ENCODE assay signal across 8 cellular contexts in genomic region chr12:51752490-51752889, GRCh38.
DNase-seq lines count a peak whose midpoint lies in the region; ATAC-seq and TF ChIP-seq lines count a peak whose summit lies in the region.

No MANE protein-coding gene starts in this region.

- peaks cover 2% of the 10 kb centered on the region for H3K4me1 Mint-ChIP-seq in chondrocyte (ENCODE audit: low read depth)

- no peak overlapping the region for H3K4me3 ChIP-seq in foreskin fibroblast (ENCODE audit: low read depth in 1 of 2, low read length in 2 of 2)

- no peak for ATAC-seq in GM19452 (IDR thresholded peaks at IDR 0.05; ENCODE audit: unreplicated experiment)
- no peak for ATAC-seq in GM19351 (IDR thresholded peaks at IDR 0.05; ENCODE audit: unreplicated experiment)

- no peaks in the 10 kb centered on the region for H3K27me3 Mint-ChIP-seq in chondrocyte (ENCODE audit: low read depth)

- DNase-seq in CD1c-positive myeloid dendritic cell (ENCODE audit: extremely low spot score) (peak; percentile 23), SW480 (ENCODE audit: low spot score) (peak; percentile 26), foreskin fibroblast (peak; percentile 87 to 93), occipital lobe (lab: John Stamatoyannopoulos, UW) (peak; percentile 66), chondrocyte (ENCODE audit: low spot score) (no peak)
- no peak for DNase-seq in effector CD8-positive, alpha-beta T cell (lab: John Stamatoyannopoulos, UW)

- no peak overlapping the region for H3K4me3 Mint-ChIP-seq in chondrocyte (ENCODE audit: unreplicated experiment)

- no peak for TF ChIP-seq CTCF in foreskin fibroblast (IDR thresholded peaks at IDR 0.05; ENCODE audit: low read depth, low read length)
- TF ChIP-seq CTCF in chondrocyte (IDR thresholded peaks at IDR 0.05) = no peak

- peaks cover 5% of the 10 kb centered on the region for H3K36me3 Mint-ChIP-seq in chondrocyte (ENCODE audit: low read depth)

- no peaks in the 10 kb centered on the region for H3K9me3 Mint-ChIP-seq in chondrocyte (ENCODE audit: low read depth)

- H3K27ac Mint-ChIP-seq in chondrocyte (ENCODE audit: unreplicated experiment) = no peak overlapping the region

Comparison
In these comparisons a context has a peak if more than half of its experiments do, and no peak if none do; other contexts are left out.
1. DNase-seq: peak in CD1c-positive myeloid dendritic cell (single experiment), SW480 (single experiment), foreskin fibroblast (2 of 2) and occipital lobe (single experiment); none in effector CD8-positive, alpha-beta T cell (single experiment) and chondrocyte (single experiment).